17 cellular contexts compared by ENCODE assay signal in genomic region chr6:40896696-40897095, GRCh38.
DNase-seq lines count a peak whose midpoint lies in the region; ATAC-seq and TF ChIP-seq lines count a peak whose summit lies in the region.
"Had no signal": no experiment of that assay in that cellular context is flagged by ENCODE, and none has a peak within 500 bp of the region (broad histone marks: within the 10 kb centered on the region; RNA-seq: fewer than 3 reads in every experiment).

No MANE protein-coding gene starts in this region.

- H3K36me3 ChIP-seq in heart left ventricle (no peaks in the 10 kb centered on the region), liver (ENCODE audit: control insufficient read depth in 4 of 4, insufficient read depth in 3 of 4, low read depth in 1 of 4, low read length in 3 of 4) (no peaks in the 10 kb centered on the region)
- H3K36me3 ChIP-seq: BLaER1 had no signal

- no peaks in the 10 kb centered on the region for H3K9me3 Mint-ChIP-seq in activated T-cell treated with anti-CD3 and anti-CD28 coated beads, Interleukin-2, amount 50 U/mL, for 4 hours
- H3K9me3 Mint-ChIP-seq: CD8-positive, alpha-beta memory T cell had no signal

- H3K36me3 Mint-ChIP-seq in activated T-cell treated with anti-CD3 and anti-CD28 coated beads, Interleukin-2, amount 50 U/mL, for 4 hours (ENCODE audit: insufficient read depth), result no peaks in the 10 kb centered on the region
- H3K36me3 Mint-ChIP-seq: CD8-positive, alpha-beta memory T cell had no signal

- TF ChIP-seq RAD21 in liver (IDR thresholded peaks at IDR 0.05), result no peak

- no peaks in the 10 kb centered on the region for H3K9me3 ChIP-seq in heart left ventricle
- no peaks in the 10 kb centered on the region for H3K9me3 ChIP-seq in liver (ENCODE audit: control insufficient read depth in 4 of 4, low read length in 3 of 4)
- H3K9me3 ChIP-seq: BLaER1 had no signal

- no peak overlapping the region for H3K9ac ChIP-seq in liver (ENCODE audit: low read depth in 1 of 2, low read length in 2 of 2)
- H3K9ac ChIP-seq: BLaER1, KMS-11 had no signal

- H3K27me3 ChIP-seq in heart left ventricle (no peaks in the 10 kb centered on the region), liver (ENCODE audit: control insufficient read depth in 4 of 4, insufficient read depth in 4 of 4, low read length in 3 of 4) (no peaks in the 10 kb centered on the region)
- H3K27me3 ChIP-seq: BLaER1 had no signal

- DNase-seq in heart left ventricle, result no peak
- no peak for DNase-seq in Right ventricle myocardium superior
- DNase-seq in coronary artery (ENCODE audit: low spot score), result peak; percentile 14
- peak; percentile 40 for DNase-seq in superior temporal gyrus (ENCODE audit: extremely low spot score)
- no peak for DNase-seq in activated T-cell treated with anti-CD3 and anti-CD28 coated beads, Interleukin-2, amount 50 U/mL, for 4 hours
- no peak for DNase-seq in putamen (ENCODE audit: low spot score)
- DNase-seq in stimulated activated CD4-positive, alpha-beta T cell treated with anti-CD3 and anti-CD28 coated beads, Interleukin-4, amount 100 ng/mL, for 4 hours, result no peak
- DNase-seq: CD8-positive, alpha-beta memory T cell; DMS 273 treated with DMSO at 0.1 percent for 48 hours; NCI-H1092; NCI-H1694 treated with DMSO at 0.1 percent for 48 hours; NCI-H345; PC-3 had no signal

- TF ChIP-seq CTCF in heart left ventricle (IDR thresholded peaks at IDR 0.05) (no peak), coronary artery (IDR thresholded peaks at IDR 0.05) (no peak), liver (IDR thresholded peaks at IDR 0.05; ENCODE audit: low read depth, low read length, missing input control) (no peak)

- no peak for ATAC-seq in heart left ventricle
- no peak for ATAC-seq in Right ventricle myocardium superior (ENCODE audit: poor library complexity)
- ATAC-seq in activated T-cell treated with anti-CD3 and anti-CD28 coated beads, Interleukin-2, amount 50 U/mL, for 4 hours, result no peak
- ATAC-seq: PC-3 had no signal

- H3K27ac ChIP-seq in heart left ventricle, result peak overlapping the region in 8 of 12 donors; percentile 10 to 75 (median 51)
- H3K27ac ChIP-seq in coronary artery, result no peak overlapping the region
- H3K27ac ChIP-seq in liver (ENCODE audit: low read depth in 1 of 2, low read length in 2 of 2), result peak overlapping the region in 1 of 2 donors; percentile 41
- H3K27ac ChIP-seq: 22Rv1, BLaER1, KMS-11 had no signal

- H3K4me3 Mint-ChIP-seq in activated T-cell treated with anti-CD3 and anti-CD28 coated beads, Interleukin-2, amount 50 U/mL, for 4 hours, result no peak overlapping the region
- H3K4me3 Mint-ChIP-seq: CD8-positive, alpha-beta memory T cell had no signal

- H3K4me1 Mint-ChIP-seq in activated T-cell treated with anti-CD3 and anti-CD28 coated beads, Interleukin-2, amount 50 U/mL, for 4 hours (ENCODE audit: low read depth), result no peaks in the 10 kb centered on the region
- H3K4me1 Mint-ChIP-seq: CD8-positive, alpha-beta memory T cell had no signal

- peaks cover 7% of the 10 kb centered on the region for H3K27me3 Mint-ChIP-seq in activated T-cell treated with anti-CD3 and anti-CD28 coated beads, Interleukin-2, amount 50 U/mL, for 4 hours (ENCODE audit: low read depth)

- 58 to 78% (median 58%) methylated on average over 3 of the region's 3 CpGs for WGBS in heart left ventricle, 4 donors
- 32% methylated on average over 3 of the region's 3 CpGs for WGBS in liver

- no peak for TF ChIP-seq POLR2A in heart left ventricle (IDR thresholded peaks at IDR 0.05)

- intact Hi-C loops in heart left ventricle (cut with DNase I), result loop anchor here in 8 of 10 donors (1.0 to 10.0 kb wide), 8 partner anchors 16 to 171 kb away; no protein-coding TSS in a partner anchor
- intact Hi-C loops in Right ventricle myocardium superior (cut with DNase I), result loop anchor here (5.0 kb wide), 1 partner anchor 131 kb away; no protein-coding TSS in a partner anchor

- peaks cover 0 to 51% (median 22%) of the 10 kb centered on the region in 12 donors for H3K4me1 ChIP-seq in heart left ventricle
- H3K4me1 ChIP-seq in liver (ENCODE audit: control insufficient read depth in 4 of 4, insufficient read depth in 4 of 4, low read length in 3 of 4), result peaks cover 11 to 38% (median 21%) of the 10 kb centered on the region in 4 donors
- H3K4me1 ChIP-seq: BLaER1 had no signal

- no peak overlapping the region for H3K4me3 ChIP-seq in heart left ventricle
- H3K4me3 ChIP-seq in coronary artery, result no peak overlapping the region
- no peak overlapping the region for H3K4me3 ChIP-seq in liver (ENCODE audit: low read depth in 1 of 3, low read length in 3 of 3)
- H3K4me3 ChIP-seq: BLaER1 had no signal

TF ChIP-seq in liver, 16 proteins besides CTCF, POLR2A, EP300 and RAD21:
- TF ChIP-seq FOXA1 (IDR thresholded peaks at IDR 0.05) (no peak), HNF4A (conservative IDR thresholded peaks at IDR 0.05) (peak; percentile 32 to 72), ZBTB33 (IDR thresholded peaks at IDR 0.05) (no peak), TAF1 (conservative IDR thresholded peaks at IDR 0.05) (no peak), HNF4G (IDR thresholded peaks at IDR 0.05) (no peak), SP1 (IDR thresholded peaks at IDR 0.05) (peak; percentile 11), YY1 (IDR thresholded peaks at IDR 0.05) (peak; percentile 28), RXRA (IDR thresholded peaks at IDR 0.05) (peak; percentile 9 to 62), EGR1 (IDR thresholded peaks at IDR 0.05; ENCODE audit: low read depth in 2 of 2) (no peak), ATF3 (IDR thresholded peaks at IDR 0.05) (no peak), NR2F2 (IDR thresholded peaks at IDR 0.05) (no peak), JUND (IDR thresholded peaks at IDR 0.05) (no peak), GABPA (IDR thresholded peaks at IDR 0.05 in 1 of 2, conservative IDR thresholded peaks at IDR 0.05 in 1 of 2) (no peak), FOXA2 (IDR thresholded peaks at IDR 0.05) (no peak), REST (IDR thresholded peaks at IDR 0.05) (no peak)
- TF ChIP-seq, protein P1, sequence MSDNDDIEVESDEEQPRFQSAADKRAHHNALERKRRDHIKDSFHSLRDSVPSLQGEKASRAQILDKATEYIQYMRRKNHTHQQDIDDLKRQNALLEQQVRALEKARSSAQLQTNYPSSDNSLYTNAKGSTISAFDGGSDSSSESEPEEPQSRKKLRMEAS (IDR thresholded peaks at IDR 0.05), result no peak

Comparison
In these comparisons a context has a peak if more than half of its experiments do, and no peak if none do; other contexts are left out.
1. DNase-seq: peak in coronary artery (single experiment) and superior temporal gyrus (single experiment); none in heart left ventricle (0 of 5), Right ventricle myocardium superior (single experiment), activated T-cell treated with anti-CD3 and anti-CD28 coated beads, Interleukin-2, amount 50 U/mL, for 4 hours (single experiment), putamen (single experiment) and stimulated activated CD4-positive, alpha-beta T cell treated with anti-CD3 and anti-CD28 coated beads, Interleukin-4, amount 100 ng/mL, for 4 hours (0 of 2).
2. H3K27ac ChIP-seq: peak in heart left ventricle (8 of 12); none in coronary artery (0 of 2).